In the genomic region with DNA sequence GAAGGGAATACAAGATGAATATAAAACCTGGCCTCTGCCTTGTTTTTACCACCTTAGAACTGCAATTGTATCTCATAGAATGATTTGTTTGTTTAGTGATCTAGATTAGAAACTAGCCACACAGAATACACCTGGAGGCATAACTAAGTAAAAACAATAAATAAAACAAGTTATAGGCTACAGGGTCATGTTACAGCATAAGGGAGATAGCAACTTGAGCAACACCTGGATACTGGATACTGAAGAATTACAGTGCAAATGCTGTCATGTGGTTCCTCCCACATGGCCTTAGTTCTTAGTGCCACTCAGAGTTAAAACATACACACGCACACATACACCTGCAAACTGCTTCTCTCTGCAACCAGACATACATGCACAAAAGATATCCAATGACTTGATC, we compare ENCODE assay signal across 18 cellular contexts.
DNase-seq lines count a peak whose midpoint lies in the region; TF ChIP-seq lines count a peak whose summit lies in the region.
"Had no signal": no experiment of that assay in that cellular context is flagged by ENCODE, and none has a peak within 500 bp of the region (broad histone marks: within the 10 kb centered on the region; RNA-seq: fewer than 3 reads in every experiment).

No MANE protein-coding gene starts in this region.

- no peaks in the 10 kb centered on the region for H3K27me3 Mint-ChIP-seq in nephron progenitor cell (ENCODE audit: low read depth, poor library complexity)

- no peaks in the 10 kb centered on the region for H3K36me3 ChIP-seq in hepatocyte (replicated peaks; ENCODE audit: insufficient read depth, low read depth)
- H3K36me3 ChIP-seq: heart left ventricle, lower lobe of right lung had no signal

- H3K9me2 ChIP-seq in hepatocyte (replicated peaks; ENCODE audit: insufficient read depth), result no peaks in the 10 kb centered on the region

- TF ChIP-seq CTCF in hepatocyte (IDR thresholded peaks at IDR 0.05; ENCODE audit: poor library complexity), result no peak
- no peak for TF ChIP-seq CTCF in nephron progenitor cell (IDR thresholded peaks at IDR 0.05)

- no peak overlapping the region for H2AFZ ChIP-seq in hepatocyte
- H2AFZ ChIP-seq: parathyroid adenoma had no signal

- peaks cover 5% of the 10 kb centered on the region for H3K4me1 Mint-ChIP-seq in nephron progenitor cell

- no peak overlapping the region for H3K27ac Mint-ChIP-seq in nephron progenitor cell

- no peak overlapping the region for H3K4me2 ChIP-seq in hepatocyte

- H3K27me3 ChIP-seq in hepatocyte, result no peaks in the 10 kb centered on the region
- H3K27me3 ChIP-seq: heart left ventricle had no signal

- no peaks in the 10 kb centered on the region for H4K20me1 ChIP-seq in hepatocyte (ENCODE audit: insufficient read depth, poor library complexity, severe bottlenecking)

- WGBS in hepatocyte (ENCODE audit: low lambda C conversion rate, missing lambda C conversion rate), result 80% methylated on average over 1 of the region's 1 CpG

- no peak overlapping the region for H3K27ac ChIP-seq in hepatocyte
- H3K27ac ChIP-seq: heart left ventricle, lower lobe of right lung, parathyroid adenoma had no signal

- no peaks in the 10 kb centered on the region for H3K36me3 Mint-ChIP-seq in nephron progenitor cell (ENCODE audit: low read depth)

- no peak overlapping the region for H3K4me3 Mint-ChIP-seq in nephron progenitor cell

- H3K9me3 ChIP-seq in hepatocyte (ENCODE audit: low read depth), result no peaks in the 10 kb centered on the region
- H3K9me3 ChIP-seq: lower lobe of right lung had no signal

- H3K4me3 ChIP-seq in hepatocyte, result no peak overlapping the region
- H3K4me3 ChIP-seq: heart left ventricle, lower lobe of right lung had no signal

- DNase-seq in COR-L47 (lab: John Stamatoyannopoulos, UW), result peak; percentile 68
- peak; percentile 8 for DNase-seq in HuH-7 (ENCODE audit: low spot score)
- peak; percentile 91 for DNase-seq in NCI-H748 treated with DMSO at 0.1 percent for 48 hours (lab: John Stamatoyannopoulos, UW)
- DNase-seq in hepatocyte (ENCODE audit: low spot score), result peak; percentile 12
- no peak for DNase-seq in nephron progenitor cell
- DNase-seq in Ammon's horn (ENCODE audit: low spot score), result no peak
- no peak for DNase-seq in NCI-H1694 treated with DMSO at 0.1 percent for 48 hours (lab: John Stamatoyannopoulos, UW)
- DNase-seq in iPS-NIHi7 (ENCODE audit: extremely low spot score), result no peak
- DNase-seq: activated effector memory CD4-positive, alpha-beta T cell treated with Interleukin-2 at 50 U/mL for 16 hours; caudate nucleus; effector CD4-positive, alpha-beta T cell; GDM1; heart left ventricle; lower lobe of right lung; NCI-H1436; RPMI8226; stimulated activated CD4-positive, alpha-beta T cell treated with anti-CD3 and anti-CD28 coated beads, Interleukin-4, amount 100 ng/mL, for 1 hour had no signal

- no peaks in the 10 kb centered on the region for H3K79me2 ChIP-seq in hepatocyte
- H3K79me2 ChIP-seq: parathyroid adenoma had no signal

- no peaks in the 10 kb centered on the region for H3K4me1 ChIP-seq in hepatocyte (ENCODE audit: insufficient read depth)
- H3K4me1 ChIP-seq: heart left ventricle, lower lobe of right lung, parathyroid adenoma had no signal

- peaks cover 4% of the 10 kb centered on the region for H3K9me3 Mint-ChIP-seq in nephron progenitor cell

Comparison
In these comparisons a context has a peak if more than half of its experiments do, and no peak if none do; other contexts are left out.
1. DNase-seq: peak in COR-L47 (single experiment), HuH-7 (single experiment), NCI-H748 treated with DMSO at 0.1 percent for 48 hours (single experiment) and hepatocyte (single experiment); none in nephron progenitor cell (single experiment), Ammon's horn (single experiment), NCI-H1694 treated with DMSO at 0.1 percent for 48 hours (single experiment) and iPS-NIHi7 (single experiment).